ENCODE assay signal across 1 cellular context in genomic region chr19:44007473-44007872, GRCh38.
A peak's percentile ranks its signal among the peaks of the same experiment; 100 is the strongest.
TF ChIP-seq lines count a peak whose summit lies in the region.

No MANE protein-coding gene starts in this region.

TF ChIP-seq in K562, 482 proteins besides CTCF, POLR2A, EP300 and RAD21:
- TF ChIP-seq MITF (IDR thresholded peaks at IDR 0.05) (no peak), POU5F1 (IDR thresholded peaks at IDR 0.05; ENCODE audit: borderline replicate concordance, low read depth, low read length, partially characterized antibody) (no peak), CEBPB (tag; IDR thresholded peaks at IDR 0.05) (peak; percentile 50), E4F1 (CRISPR knock-in tag; IDR thresholded peaks at IDR 0.05; ENCODE audit: borderline replicate concordance) (no peak), BHLHE40 (IDR thresholded peaks at IDR 0.05; ENCODE audit: low read length) (no peak), ZNF124 (CRISPR knock-in tag; IDR thresholded peaks at IDR 0.05) (no peak), NFATC3 (IDR thresholded peaks at IDR 0.05) (no peak), TCF3 (CRISPR knock-in tag; IDR thresholded peaks at IDR 0.05) (no peak), NELFE (IDR thresholded peaks at IDR 0.05; ENCODE audit: insufficient read depth, insufficient read length) (no peak), IRF1 (CRISPR knock-in tag; IDR thresholded peaks at IDR 0.05; ENCODE audit: borderline replicate concordance) (no peak), CEBPG (CRISPR knock-in tag; IDR thresholded peaks at IDR 0.05) (no peak), CEBPG (tag; conservative IDR thresholded peaks at IDR 0.05 in 1 of 2, IDR thresholded peaks at IDR 0.05 in 1 of 2) (peak in 1 of 2 experiments; percentile 49; a peak in 1 of 4 replicates), ZBTB12 (CRISPR knock-in tag; IDR thresholded peaks at IDR 0.05) (no peak)
TF ChIP-seq in K562: peak in this region for 2.
